8 cellular contexts compared by ENCODE assay signal in genomic region chr15:94119923-94120775, GRCh38.
DNase-seq lines count a peak whose midpoint lies in the region; ATAC-seq and TF ChIP-seq lines count a peak whose summit lies in the region.

No MANE protein-coding gene starts in this region.

- no peak for TF ChIP-seq POLR2A in transverse colon (IDR thresholded peaks at IDR 0.05)

- 37 to 41% methylated on average over 8 to 11 of the region's 11 CpGs for WGBS in transverse colon (ENCODE audit: low coverage in 1 of 2), 2 donors

- TF ChIP-seq EP300 in transverse colon (IDR thresholded peaks at IDR 0.05; ENCODE audit: low read depth) = no peak

- no peaks in the 10 kb centered on the region for H3K27me3 ChIP-seq in transverse colon

- H3K9me3 Mint-ChIP-seq in activated B cell treated with CpG ODN at 0.5 μM for 24 hours = no peaks in the 10 kb centered on the region

- H3K4me1 ChIP-seq in transverse colon = peaks cover 0 to 16% (median 3%) of the 10 kb centered on the region in 4 donors

- no peak overlapping the region for H3K27ac Mint-ChIP-seq in activated B cell treated with CpG ODN at 0.5 μM for 24 hours

- CTCF ChIA-PET in activated B cell treated with CpG ODN at 0.5 μM for 24 hours (lab: Charles Lee) = interaction anchor here (1.0 to 1.8 kb wide), 8 partner anchors 17 to 1092 kb away, joined by 3 to 9 read pairs (median 4); no protein-coding TSS in a partner anchor

- TF ChIP-seq CTCF in activated B cell treated with CpG ODN at 0.5 μM for 24 hours (IDR thresholded peaks at IDR 0.05) (no peak), transverse colon (IDR thresholded peaks at IDR 0.05) (peak; percentile 83 to 97 (median 90))

- intact Hi-C loops in activated B cell treated with CpG ODN at 0.5 μM for 24 hours (cut with micrococcal nuclease) = loop anchor here (2.0 to 5.0 kb wide), 3 partner anchors 123 to 1089 kb away; partner anchors contain the start of gene RGMA
- intact Hi-C loops in transverse colon (cut with DNase I; ENCODE audit: low total_unique reads) = loop anchor here (2.0 to 10.0 kb wide), 3 partner anchors 125 to 1089 kb away; partner anchors contain the start of gene RGMA

- no peak overlapping the region for H3K27ac ChIP-seq in epithelial cell of prostate
- peak overlapping the region; percentile 51 to 81 (median 61) for H3K27ac ChIP-seq in transverse colon

- no peaks in the 10 kb centered on the region for H3K9me3 ChIP-seq in transverse colon

- peak; percentile 99 for ATAC-seq in GM19455 (IDR thresholded peaks at IDR 0.05; ENCODE audit: unreplicated experiment)
- peak; percentile 97 for ATAC-seq in HG03460 (IDR thresholded peaks at IDR 0.05; ENCODE audit: unreplicated experiment)
- ATAC-seq in activated B cell treated with CpG ODN at 0.5 μM for 24 hours (ENCODE audit: low read depth) = peak; percentile 85

- peak; percentile 95 for DNase-seq in DMS114 treated with DMSO at 0.1 percent for 48 hours (lab: John Stamatoyannopoulos, UW; ENCODE audit: unreplicated experiment)
- DNase-seq in NCI-H446 treated with DMSO at 0.1 percent for 48 hours (lab: John Stamatoyannopoulos, UW) = peak; percentile 21
- DNase-seq in activated B cell treated with CpG ODN at 0.5 μM for 24 hours = no peak
- peak; percentile 51 for DNase-seq in epithelial cell of prostate (ENCODE audit: low read depth, low spot score)
- peak; percentile 65 for DNase-seq in myocyte (ENCODE audit: low read depth)
- DNase-seq in transverse colon = peak; percentile 56

- H3K4me1 Mint-ChIP-seq in activated B cell treated with CpG ODN at 0.5 μM for 24 hours = no peaks in the 10 kb centered on the region

- H3K36me3 ChIP-seq in transverse colon = no peaks in the 10 kb centered on the region

- in situ Hi-C loops in transverse colon (cut with MboI; ENCODE audit: low pct_ligation_motif_present in 1 of 4, low pct_unique_long_range_greater_than_20kb in 1 of 4, low sequenced_read_pairs in 3 of 4) = loop anchor here (10.0 to 25.0 kb wide), 5 partner anchors 125 to 1095 kb away; no protein-coding TSS in a partner anchor

- H3K27me3 Mint-ChIP-seq in activated B cell treated with CpG ODN at 0.5 μM for 24 hours = peaks cover 3% of the 10 kb centered on the region

- no peak overlapping the region for H3K4me3 Mint-ChIP-seq in activated B cell treated with CpG ODN at 0.5 μM for 24 hours

- H3K36me3 Mint-ChIP-seq in activated B cell treated with CpG ODN at 0.5 μM for 24 hours (ENCODE audit: low read depth) = no peaks in the 10 kb centered on the region

- H3K4me3 ChIP-seq in transverse colon = no peak overlapping the region

- POLR2A ChIA-PET in activated B cell treated with CpG ODN at 0.5 μM for 24 hours (lab: Charles Lee) = no interaction called here
